23 cellular contexts compared by ENCODE assay signal in genomic region chr12:65205886-65206285, GRCh38. TPM values are rescaled to one million over a fixed set of nuclear protein-coding genes. Genes with fewer than 3 reads are reported as not detected.
DNase-seq lines count a peak whose midpoint lies in the region; ATAC-seq and TF ChIP-seq lines count a peak whose summit lies in the region.
"Had no signal": no experiment of that assay in that cellular context is flagged by ENCODE, and none has a peak within 500 bp of the region (broad histone marks: within the 10 kb centered on the region; RNA-seq: fewer than 3 reads in every experiment).

No MANE protein-coding gene starts in this region.

- H3K36me3 ChIP-seq in CD4-positive, CD25-positive, alpha-beta regulatory T cell (ENCODE audit: control insufficient read depth, insufficient read depth, low read length), result no peaks in the 10 kb centered on the region
- no peaks in the 10 kb centered on the region for H3K36me3 ChIP-seq in stomach
- H3K36me3 ChIP-seq: esophagus squamous epithelium, right lobe of liver, SJSA1 had no signal

- ATAC-seq in CD4-positive, CD25-positive, alpha-beta regulatory T cell (ENCODE audit: low read depth in 2 of 2), result no peak
- peak; percentile 54 for ATAC-seq in GM19023 (IDR thresholded peaks at IDR 0.05; ENCODE audit: unreplicated experiment)
- ATAC-seq in HG02798 (IDR thresholded peaks at IDR 0.05; ENCODE audit: poor library complexity, unreplicated experiment), result peak; percentile 75
- ATAC-seq: activated CD8-positive, alpha-beta memory T cell treated with anti-CD3 and anti-CD28 coated beads, Interleukin-2, amount 10 ng/mL, durations not matched to agents 7 days and 5 days; left cardiac atrium; natural killer cell treated with Interleukin-12 subunit alpha and Interleukin-12 subunit beta and Interleukin-15 and Interleukin-18, amount 100 ng/mL, for 72 hours; right lobe of liver had no signal

- H3K27me3 Mint-ChIP-seq in CD4-positive, CD25-positive, alpha-beta regulatory T cell, result no peaks in the 10 kb centered on the region
- H3K27me3 Mint-ChIP-seq: activated CD8-positive, alpha-beta memory T cell treated with anti-CD3 and anti-CD28 coated beads, Interleukin-2, amount 10 ng/mL, durations not matched to agents 7 days and 5 days; natural killer cell treated with Interleukin-12 subunit alpha and Interleukin-12 subunit beta and Interleukin-15 and Interleukin-18, amount 100 ng/mL, for 72 hours had no signal

- intact Hi-C loops in stomach (cut with DNase I; ENCODE audit: low total_unique reads), result no loop called here

- peaks cover 0 to 2% (median 0%) of the 10 kb centered on the region in 7 donors for H3K9me3 Mint-ChIP-seq in CD4-positive, CD25-positive, alpha-beta regulatory T cell
- H3K9me3 Mint-ChIP-seq: natural killer cell treated with Interleukin-12 subunit alpha and Interleukin-12 subunit beta and Interleukin-15 and Interleukin-18, amount 100 ng/mL, for 72 hours had no signal

- no peak overlapping the region for H3K4me3 ChIP-seq in CD4-positive, CD25-positive, alpha-beta regulatory T cell (ENCODE audit: low read depth, low read length)
- H3K4me3 ChIP-seq in stomach, result no peak overlapping the region
- H3K4me3 ChIP-seq: coronary artery, esophagus squamous epithelium, right lobe of liver, SJSA1, uterus had no signal

- peaks cover 41% of the 10 kb centered on the region for H3K4me1 ChIP-seq in CD4-positive, CD25-positive, alpha-beta regulatory T cell (ENCODE audit: control insufficient read depth, insufficient read depth, low read length, poor library complexity, severe bottlenecking)
- peaks cover 0 to 43% (median 17%) of the 10 kb centered on the region in 4 donors for H3K4me1 ChIP-seq in stomach
- H3K4me1 ChIP-seq: SJSA1, uterus had no signal

- peaks cover 52 to 91% (median 68%) of the 10 kb centered on the region in 4 donors for H3K4me1 Mint-ChIP-seq in CD4-positive, CD25-positive, alpha-beta regulatory T cell

- H3K4me3 Mint-ChIP-seq in CD4-positive, CD25-positive, alpha-beta regulatory T cell, result no peak overlapping the region
- H3K4me3 Mint-ChIP-seq: activated CD8-positive, alpha-beta memory T cell treated with anti-CD3 and anti-CD28 coated beads, Interleukin-2, amount 10 ng/mL, durations not matched to agents 7 days and 5 days; natural killer cell treated with Interleukin-12 subunit alpha and Interleukin-12 subunit beta and Interleukin-15 and Interleukin-18, amount 100 ng/mL, for 72 hours had no signal

- no peak for TF ChIP-seq EP300 in stomach (IDR thresholded peaks at IDR 0.05)

- no peaks in the 10 kb centered on the region for H3K27me3 ChIP-seq in CD4-positive, CD25-positive, alpha-beta regulatory T cell (ENCODE audit: control insufficient read depth, insufficient read depth, low read length)
- H3K27me3 ChIP-seq in stomach, result no peaks in the 10 kb centered on the region
- H3K27me3 ChIP-seq: esophagus squamous epithelium, right lobe of liver, SJSA1, uterus had no signal

- DNase-seq in CD4-positive, CD25-positive, alpha-beta regulatory T cell, result no peak
- DNase-seq in RPMI8226 (peak; percentile 81), AG20443 (ENCODE audit: low spot score) (no peak), Ammon's horn (ENCODE audit: low spot score) (no peak), stomach (no peak), NCI-H1417 (lab: John Stamatoyannopoulos, UW) (no peak)
- DNase-seq: activated CD8-positive, alpha-beta memory T cell treated with anti-CD3 and anti-CD28 coated beads, Interleukin-2, amount 10 ng/mL, durations not matched to agents 7 days and 5 days; amniotic stem cell; esophagus squamous epithelium; GOT3; IMR-90; left cardiac atrium; NCI-H1930; NK-92 treated with Interleukin-12 subunit alpha and Interleukin-12 subunit beta, amount 100 ng/mL, for 24 hours; right lobe of liver; stimulated activated CD4-positive, alpha-beta T cell treated with anti-CD3 and anti-CD28 coated beads, Interleukin-4, amount 100 ng/mL, for 24 hours; stimulated activated naive CD4-positive, alpha-beta T cell; uterus had no signal

- peaks cover 16% of the 10 kb centered on the region for H3K36me3 Mint-ChIP-seq in CD4-positive, CD25-positive, alpha-beta regulatory T cell
- H3K36me3 Mint-ChIP-seq: natural killer cell treated with Interleukin-12 subunit alpha and Interleukin-12 subunit beta and Interleukin-15 and Interleukin-18, amount 100 ng/mL, for 72 hours had no signal

- peak overlapping the region in 2 of 3 donors; percentile 39 to 51 for H3K27ac Mint-ChIP-seq in CD4-positive, CD25-positive, alpha-beta regulatory T cell
- H3K27ac Mint-ChIP-seq: activated CD8-positive, alpha-beta memory T cell treated with anti-CD3 and anti-CD28 coated beads, Interleukin-2, amount 10 ng/mL, durations not matched to agents 7 days and 5 days; natural killer cell treated with Interleukin-12 subunit alpha and Interleukin-12 subunit beta and Interleukin-15 and Interleukin-18, amount 100 ng/mL, for 72 hours had no signal

- H3K27ac ChIP-seq in CD4-positive, CD25-positive, alpha-beta regulatory T cell (ENCODE audit: insufficient read depth, low read length, poor library complexity, severe bottlenecking), result no peak overlapping the region
- H3K27ac ChIP-seq in stomach, result no peak overlapping the region
- H3K27ac ChIP-seq: coronary artery, esophagus squamous epithelium, right lobe of liver, SJSA1, uterus had no signal

- H3K9me3 ChIP-seq in CD4-positive, CD25-positive, alpha-beta regulatory T cell (ENCODE audit: control insufficient read depth in 2 of 2, low read length in 2 of 2), result no peaks in the 10 kb centered on the region
- H3K9me3 ChIP-seq in stomach, result no peaks in the 10 kb centered on the region
- H3K9me3 ChIP-seq: esophagus squamous epithelium, right lobe of liver, SJSA1, uterus had no signal

- no peak for TF ChIP-seq CTCF in stomach (IDR thresholded peaks at IDR 0.05)

- no peak for TF ChIP-seq POLR2A in stomach (IDR thresholded peaks at IDR 0.05)

RNA-seq across cellular contexts. Expression of gene LEMD3, which starts 36.5 kb away (rescaled TPM):
- 68.9 TPM for total RNA-seq in CD4-positive, CD25-positive, alpha-beta regulatory T cell
- polyA plus RNA-seq in CD4-positive, CD25-positive, alpha-beta regulatory T cell, result 10 to 100 TPM; 31.4 to 37.6 (median 35.9) TPM
- 100 to 1,000 TPM in 1 of 5 donors, 10 to 100 TPM in 4; 10.5 to 230 (median 31.2) TPM for total RNA-seq in stomach
- 1 to 10 TPM; 2.7 to 5.8 (median 3.9) TPM for polyA plus RNA-seq in stomach

Comparison
In these comparisons a context has a peak if more than half of its experiments do, and no peak if none do; other contexts are left out.
1. ATAC-seq: peak in GM19023 (single experiment) and HG02798 (single experiment); none in CD4-positive, CD25-positive, alpha-beta regulatory T cell (0 of 2).